ENCODE assay signal across 19 cellular contexts in the genomic region with DNA sequence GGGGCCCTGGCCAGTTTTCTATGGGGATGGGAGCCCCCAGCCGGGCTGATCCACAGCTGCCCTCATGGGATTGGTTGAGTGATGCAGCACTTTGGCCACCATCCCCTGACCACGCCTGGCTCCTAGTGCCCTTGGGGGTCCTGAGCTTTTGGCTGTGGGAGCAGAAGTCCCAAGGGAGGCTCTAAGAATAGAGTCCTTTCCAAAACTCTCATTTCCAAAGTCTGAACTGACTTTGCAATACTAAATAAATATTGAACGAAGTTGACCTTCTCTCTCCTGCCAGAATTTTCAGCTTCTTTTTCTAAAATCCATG.
DNase-seq lines count a peak whose midpoint lies in the region; ATAC-seq and TF ChIP-seq lines count a peak whose summit lies in the region.
"Had no signal": no experiment of that assay in that cellular context is flagged by ENCODE, and none has a peak within 500 bp of the region (broad histone marks: within the 10 kb centered on the region; RNA-seq: fewer than 3 reads in every experiment).

No MANE protein-coding gene starts in this region.

- ATAC-seq in Right ventricle myocardium superior (ENCODE audit: poor library complexity) (peak; percentile 19), heart left ventricle (no peak), WTC11 (no peak), HG03175 (IDR thresholded peaks at IDR 0.05; ENCODE audit: unreplicated experiment) (no peak), left lung (no peak)
- ATAC-seq: CD8-positive, alpha-beta T cell; K562; PC-3 had no signal

- no peak overlapping the region for H3K4me3 Mint-ChIP-seq in osteocyte (ENCODE audit: unreplicated experiment)
- no peak overlapping the region for H3K4me3 Mint-ChIP-seq in WTC11
- H3K4me3 Mint-ChIP-seq: CD8-positive, alpha-beta T cell had no signal

- no peak for TF ChIP-seq CTCF in heart left ventricle (IDR thresholded peaks at IDR 0.05)
- no peak for TF ChIP-seq CTCF in osteocyte (IDR thresholded peaks at IDR 0.05)
- TF ChIP-seq CTCF in foreskin fibroblast (IDR thresholded peaks at IDR 0.05; ENCODE audit: low read depth, low read length), result no peak
- no peak for TF ChIP-seq CTCF in WTC11 (IDR thresholded peaks at IDR 0.05)
- no peak for TF ChIP-seq CTCF in left lung (IDR thresholded peaks at IDR 0.05)

- no peak for TF ChIP-seq POLR2A in heart left ventricle (IDR thresholded peaks at IDR 0.05)

- H3K36me3 ChIP-seq in heart left ventricle (no peaks in the 10 kb centered on the region), left lung (no peaks in the 10 kb centered on the region)

- H3K27me3 ChIP-seq in heart left ventricle, result no peaks in the 10 kb centered on the region
- no peaks in the 10 kb centered on the region for H3K27me3 ChIP-seq in left lung

- no peak for DNase-seq in Right ventricle myocardium superior
- no peak for DNase-seq in heart left ventricle
- peak; percentile 13 for DNase-seq in islet precursor cell
- DNase-seq in osteocyte (ENCODE audit: extremely low spot score, unreplicated experiment), result no peak
- DNase-seq in foreskin fibroblast, result no peak
- no peak for DNase-seq in WTC11 (ENCODE audit: low spot score)
- DNase-seq in left lung, result no peak
- DNase-seq: CD8-positive, alpha-beta T cell; DMS79 treated with DMSO at 0.1 percent for 48 hours; HCEC 1CT; MV-4-11; NCI-H1417; NCI-H1930; NCI-H2171; NCI-H748 treated with DMSO at 0.1 percent for 48 hours; PC-3 had no signal

- H3K4me1 ChIP-seq in heart left ventricle, result peaks cover 0 to 28% (median 3%) of the 10 kb centered on the region in 12 donors
- peaks cover 0 to 7% of the 10 kb centered on the region in 2 donors for H3K4me1 ChIP-seq in left lung

- H3K36me3 Mint-ChIP-seq in osteocyte (ENCODE audit: unreplicated experiment), result peaks cover 2% of the 10 kb centered on the region
- peaks cover 11% of the 10 kb centered on the region for H3K36me3 Mint-ChIP-seq in WTC11

- H3K27me3 Mint-ChIP-seq in osteocyte (ENCODE audit: unreplicated experiment) (no peaks in the 10 kb centered on the region), WTC11 (ENCODE audit: low read depth) (no peaks in the 10 kb centered on the region; the same call in 1 of the 2 replicates)

- H3K4me3 ChIP-seq in heart left ventricle, result no peak overlapping the region
- no peak overlapping the region for H3K4me3 ChIP-seq in foreskin fibroblast (ENCODE audit: low read depth in 1 of 2, low read length in 2 of 2)
- H3K4me3 ChIP-seq in left lung, result no peak overlapping the region
- H3K4me3 ChIP-seq: K562 had no signal

- H3K27ac Mint-ChIP-seq in osteocyte (ENCODE audit: unreplicated experiment) (peak overlapping the region; percentile 46), WTC11 (no peak overlapping the region)
- H3K27ac Mint-ChIP-seq: CD8-positive, alpha-beta T cell had no signal

- intact Hi-C loops in Right ventricle myocardium superior (cut with DNase I) (no loop called here), heart left ventricle (cut with DNase I) (no loop called here), left lung (cut with DNase I) (no loop called here)

- peak overlapping the region in 1 of 12 donors; percentile 5 for H3K27ac ChIP-seq in heart left ventricle
- H3K27ac ChIP-seq in left lung, result no peak overlapping the region
- H3K27ac ChIP-seq: RWPE1 had no signal

- POLR2A ChIA-PET in WTC11 (lab: Charles Lee), result no interaction called here

- 70 to 78% (median 71%) methylated on average over 3 of the region's 3 CpGs for WGBS in heart left ventricle, 4 donors

- H3K9me3 ChIP-seq in heart left ventricle, result peaks cover 0 to 6% (median 0%) of the 10 kb centered on the region in 12 donors
- H3K9me3 ChIP-seq in left lung, result no peaks in the 10 kb centered on the region

- H3K9me3 Mint-ChIP-seq in osteocyte (ENCODE audit: unreplicated experiment) (peaks cover 5% of the 10 kb centered on the region), WTC11 (peaks cover 29% of the 10 kb centered on the region)
- H3K9me3 Mint-ChIP-seq: CD8-positive, alpha-beta T cell had no signal

- H3K4me1 Mint-ChIP-seq in osteocyte (ENCODE audit: unreplicated experiment) (peaks cover 32% of the 10 kb centered on the region), WTC11 (peaks cover 7% of the 10 kb centered on the region)

- CTCF ChIA-PET in WTC11 (lab: Charles Lee), result interaction anchor here (0.9 to 1.6 kb wide), 2 partner anchors 60 to 63 kb away, joined by 3 read pairs; a partner anchor contains a TSS

TF ChIP-seq in WTC11, 78 proteins besides CTCF, POLR2A, EP300 and RAD21 (continues in another document):
- TF ChIP-seq NR1H2 (CRISPR knock-in tag; IDR thresholded peaks at IDR 0.05) (no peak), ESRRA (CRISPR knock-in tag; IDR thresholded peaks at IDR 0.05; ENCODE audit: borderline replicate concordance) (no peak), ZNF671 (CRISPR knock-in tag; IDR thresholded peaks at IDR 0.05) (no peak), CREB1 (CRISPR knock-in tag; IDR thresholded peaks at IDR 0.05) (no peak), NFYB (CRISPR knock-in tag; conservative IDR thresholded peaks at IDR 0.05; ENCODE audit: low read depth) (no peak), ZNF263 (CRISPR knock-in tag; IDR thresholded peaks at IDR 0.05; ENCODE audit: low read depth) (no peak), CREM (CRISPR knock-in tag; IDR thresholded peaks at IDR 0.05) (no peak), ZNF138 (CRISPR knock-in tag; conservative IDR thresholded peaks at IDR 0.05) (no peak), NFATC4 (CRISPR knock-in tag; IDR thresholded peaks at IDR 0.05) (no peak), SMAD3 (CRISPR knock-in tag; IDR thresholded peaks at IDR 0.05; ENCODE audit: borderline replicate concordance) (no peak), GTF2I (CRISPR knock-in tag; conservative IDR thresholded peaks at IDR 0.05) (no peak)
- TF ChIP-seq, protein P1, sequence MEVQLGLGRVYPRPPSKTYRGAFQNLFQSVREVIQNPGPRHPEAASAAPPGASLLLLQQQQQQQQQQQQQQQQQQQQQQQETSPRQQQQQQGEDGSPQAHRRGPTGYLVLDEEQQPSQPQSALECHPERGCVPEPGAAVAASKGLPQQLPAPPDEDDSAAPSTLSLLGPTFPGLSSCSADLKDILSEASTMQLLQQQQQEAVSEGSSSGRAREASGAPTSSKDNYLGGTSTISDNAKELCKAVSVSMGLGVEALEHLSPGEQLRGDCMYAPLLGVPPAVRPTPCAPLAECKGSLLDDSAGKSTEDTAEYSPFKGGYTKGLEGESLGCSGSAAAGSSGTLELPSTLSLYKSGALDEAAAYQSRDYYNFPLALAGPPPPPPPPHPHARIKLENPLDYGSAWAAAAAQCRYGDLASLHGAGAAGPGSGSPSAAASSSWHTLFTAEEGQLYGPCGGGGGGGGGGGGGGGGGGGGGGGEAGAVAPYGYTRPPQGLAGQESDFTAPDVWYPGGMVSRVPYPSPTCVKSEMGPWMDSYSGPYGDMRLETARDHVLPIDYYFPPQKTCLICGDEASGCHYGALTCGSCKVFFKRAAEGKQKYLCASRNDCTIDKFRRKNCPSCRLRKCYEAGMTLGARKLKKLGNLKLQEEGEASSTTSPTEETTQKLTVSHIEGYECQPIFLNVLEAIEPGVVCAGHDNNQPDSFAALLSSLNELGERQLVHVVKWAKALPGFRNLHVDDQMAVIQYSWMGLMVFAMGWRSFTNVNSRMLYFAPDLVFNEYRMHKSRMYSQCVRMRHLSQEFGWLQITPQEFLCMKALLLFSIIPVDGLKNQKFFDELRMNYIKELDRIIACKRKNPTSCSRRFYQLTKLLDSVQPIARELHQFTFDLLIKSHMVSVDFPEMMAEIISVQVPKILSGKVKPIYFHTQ (CRISPR knock-in tag; IDR thresholded peaks at IDR 0.05), result no peak
- TF ChIP-seq, protein P2, sequence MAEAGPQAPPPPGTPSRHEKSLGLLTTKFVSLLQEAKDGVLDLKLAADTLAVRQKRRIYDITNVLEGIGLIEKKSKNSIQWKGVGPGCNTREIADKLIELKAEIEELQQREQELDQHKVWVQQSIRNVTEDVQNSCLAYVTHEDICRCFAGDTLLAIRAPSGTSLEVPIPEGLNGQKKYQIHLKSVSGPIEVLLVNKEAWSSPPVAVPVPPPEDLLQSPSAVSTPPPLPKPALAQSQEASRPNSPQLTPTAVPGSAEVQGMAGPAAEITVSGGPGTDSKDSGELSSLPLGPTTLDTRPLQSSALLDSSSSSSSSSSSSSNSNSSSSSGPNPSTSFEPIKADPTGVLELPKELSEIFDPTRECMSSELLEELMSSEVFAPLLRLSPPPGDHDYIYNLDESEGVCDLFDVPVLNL (CRISPR knock-in tag; IDR thresholded peaks at IDR 0.05; ENCODE audit: borderline replicate concordance, low read depth), result no peak
- TF ChIP-seq, protein P3, sequence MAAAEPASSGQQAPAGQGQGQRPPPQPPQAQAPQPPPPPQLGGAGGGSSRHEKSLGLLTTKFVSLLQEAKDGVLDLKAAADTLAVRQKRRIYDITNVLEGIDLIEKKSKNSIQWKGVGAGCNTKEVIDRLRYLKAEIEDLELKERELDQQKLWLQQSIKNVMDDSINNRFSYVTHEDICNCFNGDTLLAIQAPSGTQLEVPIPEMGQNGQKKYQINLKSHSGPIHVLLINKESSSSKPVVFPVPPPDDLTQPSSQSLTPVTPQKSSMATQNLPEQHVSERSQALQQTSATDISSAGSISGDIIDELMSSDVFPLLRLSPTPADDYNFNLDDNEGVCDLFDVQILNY (CRISPR knock-in tag; IDR thresholded peaks at IDR 0.05), result no peak
